Comparison of ENCODE assay signal across 9 cellular contexts in genomic region chr1:167937709-167938010, GRCh38. TPM values are rescaled to one million over a fixed set of nuclear protein-coding genes. Genes with fewer than 3 reads are reported as not detected.
DNase-seq lines count a peak whose midpoint lies in the region; ATAC-seq, FAIRE-seq and TF ChIP-seq lines count a peak whose summit lies in the region.
"Had no signal": no experiment of that assay in that cellular context is flagged by ENCODE, and none has a peak within 500 bp of the region (broad histone marks: within the 10 kb centered on the region; RNA-seq: fewer than 3 reads in every experiment).

No MANE protein-coding gene starts in this region.

- POLR2A ChIA-PET in AG04449 (lab: Yijun Ruan, JAX) (interaction anchor here (0.8 to 1.5 kb wide), 5 partner anchors 29 to 216 kb away, joined by 3 to 5 read pairs (median 3); partner anchors contain the start of gene MPZL1), IMR-90 (lab: Charles Lee; ENCODE audit: unreplicated experiment) (interaction anchor here (1.2 kb wide), 1 partner anchor 116 kb away, joined by 3 read pairs; no protein-coding TSS in a partner anchor)

- no peak for DNase-seq in AG04449 (ENCODE audit: low read depth, low spot score)
- no peak for DNase-seq in IMR-90
- DNase-seq in chondrocyte (ENCODE audit: low spot score), result no peak
- DNase-seq in H54 (ENCODE audit: insufficient read length, low spot score), result no peak
- DNase-seq in foreskin melanocyte, result no peak
- DNase-seq in HuH-7.5 (ENCODE audit: low spot score), result no peak

- TF ChIP-seq RAD21 in IMR-90 (IDR thresholded peaks at IDR 0.05; ENCODE audit: low read length), result no peak

- no peaks in the 10 kb centered on the region for H3K4me1 ChIP-seq in IMR-90 (ENCODE audit: control insufficient read depth, insufficient read depth, low read length)
- no peaks in the 10 kb centered on the region for H3K4me1 ChIP-seq in mucosa of stomach (ENCODE audit: control insufficient read depth, insufficient read depth, low read length)

- no peaks in the 10 kb centered on the region for H3K9me1 ChIP-seq in IMR-90 (ENCODE audit: insufficient read depth, low read length)

- H3K14ac ChIP-seq in IMR-90 (replicated peaks; ENCODE audit: low read depth, low read length), result 0 out of 2 replicates have a peak overlapping the region, but pooled peaks have one; percentile 71

- H3K36me3 ChIP-seq in IMR-90 (ENCODE audit: control insufficient read depth, insufficient read depth, low read length), result peaks cover 3% of the 10 kb centered on the region; the same call in 1 of the 2 replicates
- H3K36me3 ChIP-seq in mucosa of stomach (ENCODE audit: control insufficient read depth, insufficient read depth, low read length), result no peaks in the 10 kb centered on the region

- no peak overlapping the region for H4K91ac ChIP-seq in IMR-90 (ENCODE audit: insufficient read depth, low read depth, low read length)

- H3K9ac ChIP-seq in IMR-90 (ENCODE audit: low read depth, low read length), result peak overlapping the region; percentile 97
- H3K9ac ChIP-seq in mucosa of stomach (ENCODE audit: low read length), result peak overlapping the region; percentile 93

- WGBS in IMR-90 (ENCODE audit: extremely low coverage in 2 of 2, insufficient read length in 1 of 2), 2 experiments, result no CpG with 5 or more reads among the region's 5 CpGs

- H3K27me3 Mint-ChIP-seq in chondrocyte (ENCODE audit: low read depth), result no peaks in the 10 kb centered on the region

- peak overlapping the region; percentile 81 for H2BK5ac ChIP-seq in IMR-90 (ENCODE audit: low read depth, low read length, poor library complexity, severe bottlenecking)

- peak overlapping the region; percentile 93; the same call in 1 of the 2 replicates for H3K23ac ChIP-seq in IMR-90 (ENCODE audit: low read depth, low read length)

- H3K4me3 Mint-ChIP-seq in chondrocyte (ENCODE audit: unreplicated experiment), result peak overlapping the region; percentile 93

- peak overlapping the region; percentile 7; the same call in 1 of the 2 replicates for H3K18ac ChIP-seq in IMR-90 (ENCODE audit: low read depth, low read length)

- intact Hi-C loops in IMR-90 (cut with micrococcal nuclease), result loop anchor here (2.0 to 5.0 kb wide), 5 partner anchors 115 to 290 kb away; partner anchors contain the start of gene SFT2D2

- H3K4ac ChIP-seq in IMR-90 (ENCODE audit: low read depth, low read length), result no peak overlapping the region

- ATAC-seq in IMR-90 (ENCODE audit: low read depth) (no peak), GM19395 (IDR thresholded peaks at IDR 0.05; ENCODE audit: unreplicated experiment) (no peak)

- no peak overlapping the region for H2BK20ac ChIP-seq in IMR-90 (ENCODE audit: low read depth, low read length)

- peaks cover 0 to 27% of the 10 kb centered on the region in 2 experiments; a peak in 3 of 4 replicates for H3K79me1 ChIP-seq in IMR-90 (ENCODE audit: low read depth in 1 of 2, low read length in 2 of 2)

- H3K56ac ChIP-seq in IMR-90 (ENCODE audit: extremely low read depth, insufficient read depth, low read length), result peak overlapping the region; percentile 95

- in situ Hi-C loops in IMR-90 (cut with MboI; ENCODE audit: low sequenced_read_pairs), result no loop called here

- no peaks in the 10 kb centered on the region for H3K9me3 ChIP-seq in IMR-90 (ENCODE audit: control insufficient read depth, insufficient read depth, low read length)
- no peaks in the 10 kb centered on the region for H3K9me3 ChIP-seq in mucosa of stomach (ENCODE audit: control insufficient read depth, low read length)

- TF ChIP-seq POLR2A in IMR-90 (IDR thresholded peaks at IDR 0.05; ENCODE audit: low read depth, low read length), result no peak
- TF ChIP-seq POLR2A in H54 (IDR thresholded peaks at IDR 0.05; ENCODE audit: low read depth, low read length), result no peak

- no peaks in the 10 kb centered on the region for H3K9me3 Mint-ChIP-seq in chondrocyte (ENCODE audit: low read depth)

- peaks cover 51% of the 10 kb centered on the region for H3K4me1 Mint-ChIP-seq in chondrocyte (ENCODE audit: low read depth)

- peak overlapping the region; percentile 86 for H3K27ac Mint-ChIP-seq in chondrocyte (ENCODE audit: unreplicated experiment)

- peak overlapping the region; percentile 89; the same call in 1 of the 2 replicates for H3K27ac ChIP-seq in IMR-90 (ENCODE audit: insufficient read depth, low read length)

- H3K4me3 ChIP-seq in AG04449 (ENCODE audit: low read depth, low read length) (peak overlapping the region; percentile 87), IMR-90 (ENCODE audit: insufficient read depth, low read depth, low read length) (peak overlapping the region; percentile 98), mucosa of stomach (ENCODE audit: low read length) (peak overlapping the region; percentile 60)

- H4K8ac ChIP-seq in IMR-90 (ENCODE audit: low read depth in 2 of 2, low read length in 2 of 2), result peak overlapping the region in 1 of 2 experiments; percentile 7; a peak in 1 of 4 replicates

- H2AK5ac ChIP-seq in IMR-90 (ENCODE audit: low read depth, low read length), result no peak overlapping the region

- no peak overlapping the region for H4K5ac ChIP-seq in IMR-90 (ENCODE audit: low read depth, low read length)

- H2BK120ac ChIP-seq in IMR-90 (ENCODE audit: low read depth, low read length), result peak overlapping the region; percentile 44; the same call in 1 of the 2 replicates

- H3K36me3 Mint-ChIP-seq in chondrocyte (ENCODE audit: low read depth), result no peaks in the 10 kb centered on the region

- no peak for FAIRE-seq in H54 (lab: Jason Lieb, UNC)

- H3K27me3 ChIP-seq in IMR-90 (ENCODE audit: control insufficient read depth, insufficient read depth, low read length) (no peaks in the 10 kb centered on the region), mucosa of stomach (ENCODE audit: control insufficient read depth, insufficient read depth, low read length) (no peaks in the 10 kb centered on the region)

- peak overlapping the region; percentile 65 for H3K4me2 ChIP-seq in IMR-90 (ENCODE audit: low read depth, low read length)

- no TSS peak for BruUV-seq in IMR-90 (replicated peaks; lab: Mats Ljungman, UMichigan)

- H4K20me1 ChIP-seq in IMR-90 (ENCODE audit: insufficient read depth, low read length), result peaks cover 28% of the 10 kb centered on the region; the same call in 1 of the 2 replicates

- no peak overlapping the region for H2AK9ac ChIP-seq in IMR-90 (replicated peaks; ENCODE audit: low read depth, low read length, poor library complexity)

- H2BK15ac ChIP-seq in IMR-90 (ENCODE audit: low read depth, low read length), result no peak overlapping the region

- peak overlapping the region; percentile 99 for H2AFZ ChIP-seq in IMR-90 (replicated peaks; ENCODE audit: low read length, poor library complexity)

- CTCF ChIA-PET in AG04449 (lab: Yijun Ruan, JAX), result interaction anchor here (1.1 kb wide), 1 partner anchor 141 kb away, joined by 5 read pairs; no protein-coding TSS in a partner anchor
- CTCF ChIA-PET in IMR-90 (lab: Yijun Ruan, JAX), result interaction anchor here (0.6 to 1.0 kb wide), 2 partner anchors 145 to 280 kb away, joined by 3 to 5 read pairs; no protein-coding TSS in a partner anchor

- dilution Hi-C loops in IMR-90 (cut with HindIII; ENCODE audit: low sequenced_read_pairs, unreplicated experiment), result no loop called here

- no peak for TF ChIP-seq CTCF in AG04449 (IDR thresholded peaks at IDR 0.05; ENCODE audit: insufficient read depth, low read length, missing control alignments)
- no peak for TF ChIP-seq CTCF in IMR-90 (conservative IDR thresholded peaks at IDR 0.05; ENCODE audit: low read depth, low read length)
- TF ChIP-seq CTCF in chondrocyte (IDR thresholded peaks at IDR 0.05), result no peak

TF ChIP-seq in IMR-90, 13 proteins besides CTCF, POLR2A, EP300 and RAD21:
- TF ChIP-seq ELK1 (IDR thresholded peaks at IDR 0.05; ENCODE audit: borderline replicate concordance, low read depth, low read length), result no peak
- TF ChIP-seq NFE2L2 (IDR thresholded peaks at IDR 0.05; ENCODE audit: low read depth, low read length), result no peak
- no peak for TF ChIP-seq MAZ (IDR thresholded peaks at IDR 0.05; ENCODE audit: borderline replicate concordance, low read depth, low read length)
TF ChIP-seq in IMR-90: peak in this region for 0.

RNA-seq across cellular contexts. Expression of gene MPC2, which starts 0.8 kb away (rescaled TPM):
- total RNA-seq in IMR-90 (2012; rRNA removed) (35.0 and 56.7 TPM in 2 replicates), chondrocyte (50.4 to 65.1 TPM (median 51.6 TPM) in 3 replicates)
- 40.9 and 42.9 TPM in 2 replicates for polyA plus RNA-seq in IMR-90 (2012; rRNA removed)
- polyA plus RNA-seq in IMR-90 (2012; cell fraction: cytosol; rRNA removed), result 25.6 and 27.4 TPM in 2 replicates
- 7.5 and 13.7 TPM in 2 replicates for polyA plus RNA-seq in IMR-90 (2012; cell fraction: nucleus; rRNA removed; ENCODE audit: low replicate concordance)

RNA-seq across cellular contexts. Expression of gene DCAF6, which starts 1.2 kb away (rescaled TPM):
- total RNA-seq in IMR-90 (2012; rRNA removed) (74.7 and 88.7 TPM in 2 replicates), chondrocyte (48.0 to 53.2 TPM (median 49.4 TPM) in 3 replicates)
- polyA plus RNA-seq in IMR-90 (2012; rRNA removed), result 50.1 and 60.4 TPM in 2 replicates
- polyA plus RNA-seq in IMR-90 (2012; cell fraction: cytosol; rRNA removed), result 12.7 and 40.0 TPM in 2 replicates
- 6.0 and 46.7 TPM in 2 replicates for polyA plus RNA-seq in IMR-90 (2012; cell fraction: nucleus; rRNA removed; ENCODE audit: low replicate concordance)

RNA-seq across cellular contexts. Expression of gene ADCY10, which starts 23.7 kb away (rescaled TPM):
- total RNA-seq in IMR-90 (2012; rRNA removed) (under 0.01 TPM in 2 replicates), chondrocyte (0.07 to 0.51 TPM (median 0.10 TPM) in 3 replicates)
- polyA plus RNA-seq in IMR-90 (2012; rRNA removed), result 0.03 and 0.19 TPM in 2 replicates
- polyA plus RNA-seq in IMR-90 (2012; cell fraction: cytosol; rRNA removed), result 0.03 TPM in 1 of 2 replicates, not detected in the other
- polyA plus RNA-seq in IMR-90 (2012; cell fraction: nucleus; rRNA removed; ENCODE audit: low replicate concordance), result 0.07 and 0.21 TPM in 2 replicates
- total RNA-seq: myocyte had no signal
